ENCODE assay signal across 23 cellular contexts in genomic region chr3:140097874-140098273, GRCh38.
"Had no signal": no experiment of that assay in that cellular context is flagged by ENCODE, and none has a peak within 500 bp of the region (broad histone marks: within the 10 kb centered on the region; RNA-seq: fewer than 3 reads in every experiment).

No MANE protein-coding gene starts in this region.

- H3K4me2 ChIP-seq: KMS-11, SK-N-SH had no signal

- H3K9ac ChIP-seq: KMS-11, SK-N-SH had no signal

- H3K27ac ChIP-seq: HL-60, KMS-11, RWPE1 had no signal

- DNase-seq: Kasumi-1; MV-4-11; NCI-H1048; NCI-H1105; NCI-H1417; NCI-H1436 treated with DMSO at 0.1 percent for 48 hours; NCI-H187 treated with DMSO at 0.1 percent for 48 hours; NCI-H2029 treated with DMSO at 0.1 percent for 48 hours; NCI-H345; NCI-H510A; NCI-H69; NCI-H774; NK-92 treated with Interleukin-12 subunit alpha and Interleukin-12 subunit beta, amount 100 ng/mL, for 24 hours; PC-3; SHP77; SK-N-SH; SW 1271; T-cell had no signal

- FAIRE-seq: HTR-8/SVneo had no signal

- H3K9me3 ChIP-seq: SK-N-SH had no signal

- ATAC-seq: Panc1, PC-3, T-cell had no signal
